In the genomic region with DNA sequence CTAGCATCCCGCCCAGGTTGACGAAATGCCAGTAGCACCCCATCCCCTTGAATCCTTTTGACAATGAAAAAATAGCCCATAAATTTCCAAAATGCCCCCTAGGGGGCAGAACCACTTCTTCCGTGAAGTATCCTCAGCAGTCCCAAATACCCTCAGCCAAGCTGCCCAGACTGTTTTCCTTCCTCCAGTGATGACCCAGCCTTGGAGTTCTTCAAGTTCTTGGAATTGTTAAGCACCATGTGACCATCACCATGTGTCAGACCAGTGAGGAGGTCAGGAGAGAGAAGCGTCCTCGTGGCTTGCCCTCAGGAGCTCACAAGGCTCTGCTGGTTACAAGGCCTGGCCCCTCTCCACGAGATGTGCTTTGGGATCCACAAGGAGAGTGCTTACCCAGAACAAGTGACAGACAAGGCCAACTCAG, we compare ENCODE assay signal across 9 cellular contexts. TPM values are rescaled to one million over a fixed set of nuclear protein-coding genes. Genes with fewer than 3 reads are reported as not detected.
A peak's percentile ranks its signal among the peaks of the same experiment; 100 is the strongest.
DNase-seq lines count a peak whose midpoint lies in the region; ATAC-seq and TF ChIP-seq lines count a peak whose summit lies in the region.
"Had no signal": no experiment of that assay in that cellular context is flagged by ENCODE, and none has a peak within 500 bp of the region (broad histone marks: within the 10 kb centered on the region; RNA-seq: fewer than 3 reads in every experiment).

No MANE protein-coding gene starts in this region.

- intact Hi-C loops in left ventricle myocardium superior (cut with micrococcal nuclease), result no loop called here

- no peaks in the 10 kb centered on the region for H3K9me3 ChIP-seq in BE2C

- DNase-seq in BE2C (peak; percentile 62), NCI-H748 (lab: John Stamatoyannopoulos, UW; ENCODE audit: unreplicated experiment) (peak; percentile 54), amniotic stem cell (lab: John Stamatoyannopoulos, UW) (peak; percentile 54), left ventricle myocardium superior (peak; percentile 54)

- ATAC-seq in left ventricle myocardium superior (peak; percentile 66), HG02981 (IDR thresholded peaks at IDR 0.05; ENCODE audit: unreplicated experiment) (no peak), HG02852 (IDR thresholded peaks at IDR 0.05; ENCODE audit: unreplicated experiment) (no peak)

- H3K36me3 ChIP-seq in BE2C, result peaks cover 7% of the 10 kb centered on the region
- H3K36me3 ChIP-seq in rectal smooth muscle tissue (ENCODE audit: control insufficient read depth, insufficient read depth, low read length), result peaks cover 12% of the 10 kb centered on the region

- no peaks in the 10 kb centered on the region for H3K27me3 ChIP-seq in BE2C
- H3K27me3 ChIP-seq in rectal smooth muscle tissue (ENCODE audit: control insufficient read depth, insufficient read depth, low read length), result no peaks in the 10 kb centered on the region

- H3K4me1 ChIP-seq in BE2C, result no peaks in the 10 kb centered on the region
- H3K4me1 ChIP-seq in rectal smooth muscle tissue (ENCODE audit: control insufficient read depth, insufficient read depth, low read length), result peaks cover 7% of the 10 kb centered on the region

- no peak overlapping the region for H3K9ac ChIP-seq in rectal smooth muscle tissue (ENCODE audit: low read length)

- H3K27ac ChIP-seq in rectal smooth muscle tissue (ENCODE audit: low read depth, low read length), result peak overlapping the region; percentile 60
- H3K27ac ChIP-seq: SK-N-MC had no signal

- peak; percentile 86 for TF ChIP-seq CTCF in BE2C (IDR thresholded peaks at IDR 0.05; ENCODE audit: low read depth, low read length)
- peak; percentile 57 for TF ChIP-seq CTCF in GM12874 (IDR thresholded peaks at IDR 0.05; ENCODE audit: insufficient read depth, low read depth, low read length)

- H3K4me3 ChIP-seq in BE2C (ENCODE audit: low read depth, low read length) (no peak overlapping the region), rectal smooth muscle tissue (ENCODE audit: low read length) (no peak overlapping the region)
- H3K4me3 ChIP-seq: SK-N-MC had no signal

RNA-seq across cellular contexts. Expression of a gene that starts 1.4 kb away (rescaled TPM):
- polyA plus RNA-seq in BE2C (2012; ENCODE audit: insufficient read depth, insufficient read length, low read depth), result 4.2 TPM
- 0.37 TPM for total RNA-seq in left ventricle myocardium superior

RNA-seq across cellular contexts. Expression of a gene that starts 5.5 kb away (rescaled TPM):
- 80.0 TPM for polyA plus RNA-seq in BE2C (2012; ENCODE audit: insufficient read depth, insufficient read length, low read depth)
- 65.0 TPM for total RNA-seq in left ventricle myocardium superior

RNA-seq across cellular contexts. Expression of a gene that starts 6.8 kb away (rescaled TPM):
- 110 TPM for polyA plus RNA-seq in BE2C (2012; ENCODE audit: insufficient read depth, insufficient read length, low read depth)
- 41.1 TPM for total RNA-seq in left ventricle myocardium superior

RNA-seq across cellular contexts. Expression of a gene that starts 10.6 kb away (rescaled TPM):
- 30.8 TPM for polyA plus RNA-seq in BE2C (2012; ENCODE audit: insufficient read depth, insufficient read length, low read depth)
- 7.0 TPM for total RNA-seq in left ventricle myocardium superior

RNA-seq across cellular contexts. Expression of a gene that starts 35.3 kb away (rescaled TPM):
- polyA plus RNA-seq in BE2C (2012; ENCODE audit: insufficient read depth, insufficient read length, low read depth), result 121 TPM
- 20.3 TPM for total RNA-seq in left ventricle myocardium superior
